6 cellular contexts compared by ENCODE assay signal in the genomic region with DNA sequence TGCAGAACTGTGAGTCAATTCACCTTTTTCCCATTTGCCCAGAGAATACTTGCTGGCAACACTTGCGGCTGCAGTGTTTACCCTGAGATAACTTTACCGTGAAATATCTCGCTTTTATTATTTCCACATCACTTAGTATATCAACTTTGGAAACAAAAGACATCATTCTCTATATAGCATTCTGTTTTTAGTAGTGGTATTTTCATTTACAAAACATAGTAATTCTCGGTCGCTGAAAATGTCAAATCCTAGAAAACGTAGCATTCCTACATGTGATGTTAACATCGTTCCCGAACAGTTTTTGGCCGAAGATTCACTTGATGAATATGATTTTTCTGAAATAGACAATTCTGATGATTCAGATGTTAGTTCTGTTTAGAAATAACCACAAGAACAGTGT.
"Had no signal": no experiment of that assay in that cellular context is flagged by ENCODE, and none has a peak within 500 bp of the region (broad histone marks: within the 10 kb centered on the region; RNA-seq: fewer than 3 reads in every experiment).

No MANE protein-coding gene starts in this region.

- H3K27ac Mint-ChIP-seq: GM23338, H9, IgD-negative memory B cell had no signal

- H3K4me3 Mint-ChIP-seq: GM23338, H9, IgD-negative memory B cell had no signal

- DNase-seq: H9, HCEC 1CT, KG1 had no signal

- H3K4me3 ChIP-seq: GM23338 had no signal

- H2AFZ ChIP-seq: GM23338 had no signal

- H3K4me2 ChIP-seq: GM23338 had no signal

- ATAC-seq: GM23338, HepG2 had no signal

- H3K4me1 Mint-ChIP-seq: GM23338, H9, IgD-negative memory B cell had no signal

- H3K36me3 Mint-ChIP-seq: IgD-negative memory B cell had no signal
